ENCODE assay signal across 16 cellular contexts in genomic region chr6:117909638-117910037, GRCh38. TPM values are rescaled to one million over a fixed set of nuclear protein-coding genes. Genes with fewer than 3 reads are reported as not detected.
DNase-seq lines count a peak whose midpoint lies in the region; ATAC-seq and TF ChIP-seq lines count a peak whose summit lies in the region.
"Had no signal": no experiment of that assay in that cellular context is flagged by ENCODE, and none has a peak within 500 bp of the region (broad histone marks: within the 10 kb centered on the region; RNA-seq: fewer than 3 reads in every experiment).

No MANE protein-coding gene starts in this region.

- no peak for ATAC-seq in GM19463 (IDR thresholded peaks at IDR 0.05; ENCODE audit: unreplicated experiment)

- H3K4me3 Mint-ChIP-seq in brain (peak overlapping the region; percentile 71 to 98 (median 95)), glutamatergic neuron (ENCODE audit: unreplicated experiment) (peak overlapping the region; percentile 57), neural crest cell (peak overlapping the region; percentile 78)

- H3K27me3 Mint-ChIP-seq in brain (peaks cover 4% of the 10 kb centered on the region), glutamatergic neuron (ENCODE audit: unreplicated experiment) (peaks cover 7% of the 10 kb centered on the region), neural crest cell (ENCODE audit: low read depth) (no peaks in the 10 kb centered on the region)

- peaks cover 0 to 4% (median 0%) of the 10 kb centered on the region in 5 experiments for H3K9me3 Mint-ChIP-seq in brain
- peaks cover 6% of the 10 kb centered on the region for H3K9me3 Mint-ChIP-seq in glutamatergic neuron (ENCODE audit: unreplicated experiment)
- H3K9me3 Mint-ChIP-seq in neural crest cell = no peaks in the 10 kb centered on the region

- H3K27ac Mint-ChIP-seq in brain (peak overlapping the region in 2 of 5 experiments; percentile 15 to 56), glutamatergic neuron (ENCODE audit: unreplicated experiment) (no peak overlapping the region), neural crest cell (ENCODE audit: unreplicated experiment) (no peak overlapping the region)
- H3K27ac Mint-ChIP-seq: CD4-positive, alpha-beta memory T cell had no signal

- H3K36me3 Mint-ChIP-seq in brain (no peaks in the 10 kb centered on the region), glutamatergic neuron (ENCODE audit: unreplicated experiment) (no peaks in the 10 kb centered on the region), neural crest cell (ENCODE audit: low read depth) (no peaks in the 10 kb centered on the region)
- H3K36me3 Mint-ChIP-seq: CD4-positive, alpha-beta memory T cell had no signal

- TF ChIP-seq CTCF in brain (conservative IDR thresholded peaks at IDR 0.05) (no peak), glutamatergic neuron (IDR thresholded peaks at IDR 0.05; ENCODE audit: partially characterized antibody, unreplicated experiment) (no peak), neural crest cell (conservative IDR thresholded peaks at IDR 0.05) (no peak)

- peaks cover 58% of the 10 kb centered on the region for H3K4me1 Mint-ChIP-seq in brain
- peaks cover 16% of the 10 kb centered on the region for H3K4me1 Mint-ChIP-seq in glutamatergic neuron (ENCODE audit: low read depth, unreplicated experiment)
- peaks cover 27% of the 10 kb centered on the region for H3K4me1 Mint-ChIP-seq in neural crest cell

- DNase-seq in glutamatergic neuron = no peak
- DNase-seq in neural crest cell (ENCODE audit: low read depth, low spot score) = no peak
- DNase-seq in NCI-H128 (lab: John Stamatoyannopoulos, UW; ENCODE audit: unreplicated experiment) = no peak
- no peak for DNase-seq in activated effector memory CD4-positive, alpha-beta T cell treated with anti-CD3 and anti-CD28 coated beads, Interleukin-2, amount 50 U/mL, for 16 hours
- DNase-seq: C1 segment of cervical spinal cord; Calu3; CD4-positive, alpha-beta memory T cell; COR-L47; DMS53; GF-D8; GOT3 had no signal

RNA-seq across cellular contexts. Expression of gene SLC35F1, which starts 2.6 kb away (rescaled TPM):
- polyA plus RNA-seq in brain (ENCODE audit: insufficient read depth, low read depth, low replicate concordance) = 16.3 TPM
- 22.4 TPM for total RNA-seq in glutamatergic neuron (ENCODE audit: unreplicated experiment)
- total RNA-seq in neural crest cell = 41.4 and 43.1 TPM in 2 replicates
- total RNA-seq: A172; Calu3; CD4-positive, alpha-beta memory T cell; G401 had no signal
- polyA plus RNA-seq: BJ; CD4-positive, alpha-beta memory T cell had no signal
